In genomic region chr3:13879102-13879945, GRCh38 we compare ENCODE assay signal across 9 cellular contexts. TPM values are rescaled to one million over a fixed set of nuclear protein-coding genes. Genes with fewer than 3 reads are reported as not detected.
DNase-seq lines count a peak whose midpoint lies in the region; ATAC-seq and TF ChIP-seq lines count a peak whose summit lies in the region.
"Had no signal": no experiment of that assay in that cellular context is flagged by ENCODE, and none has a peak within 500 bp of the region (broad histone marks: within the 10 kb centered on the region; RNA-seq: fewer than 3 reads in every experiment).

No MANE protein-coding gene starts in this region.

- peak in 2 of 4 donors; percentile 28 to 30 for ATAC-seq in psoas muscle
- no peak for ATAC-seq in HG02571 (IDR thresholded peaks at IDR 0.05; ENCODE audit: unreplicated experiment)
- ATAC-seq in HG03025 (IDR thresholded peaks at IDR 0.05; ENCODE audit: low FRiP score, unreplicated experiment): no peak

- peaks cover 11% of the 10 kb centered on the region for H3K4me1 ChIP-seq in psoas muscle

- H3K4me3 Mint-ChIP-seq in glutamatergic neuron (ENCODE audit: unreplicated experiment): peak overlapping the region; percentile 80

- no peaks in the 10 kb centered on the region for H3K4me1 Mint-ChIP-seq in glutamatergic neuron (ENCODE audit: low read depth, unreplicated experiment)

- H3K27ac ChIP-seq in psoas muscle: no peak overlapping the region

- WGBS in psoas muscle, 3 donors: 0 to 1% (median 1%) methylated on average over 49 to 64 of the region's 64 CpGs

- peaks cover 5% of the 10 kb centered on the region for H3K36me3 Mint-ChIP-seq in glutamatergic neuron (ENCODE audit: unreplicated experiment)

- TF ChIP-seq CTCF in GM10266 (IDR thresholded peaks at IDR 0.05; ENCODE audit: control insufficient read depth, insufficient read depth, low read depth, missing control alignments) (no peak), glutamatergic neuron (IDR thresholded peaks at IDR 0.05; ENCODE audit: partially characterized antibody, unreplicated experiment) (no peak), psoas muscle (IDR thresholded peaks at IDR 0.05) (no peak)

- no peaks in the 10 kb centered on the region for H3K9me3 ChIP-seq in psoas muscle

- H3K9me3 Mint-ChIP-seq in glutamatergic neuron (ENCODE audit: unreplicated experiment): peaks cover 5% of the 10 kb centered on the region

- peak; percentile 46 for DNase-seq in GM10266 (ENCODE audit: extremely low spot score)
- peak; percentile 47 for DNase-seq in activated CD4-positive, alpha-beta T cell treated with anti-CD3 and anti-CD28 coated beads, Interleukin-2, amount 50 U/mL, for 1 hour
- DNase-seq in glutamatergic neuron: peak; percentile 37
- no peak for DNase-seq in psoas muscle
- no peak for DNase-seq in mucosa of gallbladder (ENCODE audit: low spot score)
- DNase-seq in NCI-H1092 (lab: John Stamatoyannopoulos, UW): no peak

- H3K27ac Mint-ChIP-seq in glutamatergic neuron (ENCODE audit: unreplicated experiment): no peak overlapping the region

- peak overlapping the region; percentile 46 for H3K4me3 ChIP-seq in psoas muscle

- peaks cover 35% of the 10 kb centered on the region for H3K27me3 Mint-ChIP-seq in glutamatergic neuron (ENCODE audit: unreplicated experiment)

- no peaks in the 10 kb centered on the region for H3K36me3 ChIP-seq in psoas muscle (ENCODE audit: insufficient read depth in 1 of 2, low read depth in 1 of 2)

- intact Hi-C loops in psoas muscle (cut with DNase I): no loop called here

- H3K27me3 ChIP-seq in psoas muscle (ENCODE audit: insufficient read depth in 3 of 3, low read length in 2 of 3): peaks cover 0 to 92% (median 36%) of the 10 kb centered on the region in 3 donors

RNA-seq across cellular contexts. Expression of gene WNT7A, which starts 0.5 kb away (rescaled TPM):
- total RNA-seq in glutamatergic neuron (ENCODE audit: unreplicated experiment): not detected
- total RNA-seq in psoas muscle: not detected
- polyA plus RNA-seq in psoas muscle: under 1 TPM in 1 of 3 donors, not detected in 2; 0.04 TPM
- 4.7 TPM for total RNA-seq in mucosa of gallbladder
- total RNA-seq: lung microvascular endothelial cell had no signal

Comparison
In these comparisons a context has a peak if more than half of its experiments do, and no peak if none do; other contexts are left out.
1. DNase-seq: peak in GM10266 (single experiment), activated CD4-positive, alpha-beta T cell treated with anti-CD3 and anti-CD28 coated beads, Interleukin-2, amount 50 U/mL, for 1 hour (single experiment) and glutamatergic neuron (single experiment); none in psoas muscle (0 of 2), mucosa of gallbladder (single experiment) and NCI-H1092 (single experiment).